In genomic region chr9:34988218-34989055, GRCh38 we compare ENCODE assay signal across 1 cellular context.
TF ChIP-seq lines count a peak whose summit lies in the region.

No MANE protein-coding gene starts in this region.

TF ChIP-seq in K562, 482 proteins besides CTCF, POLR2A, EP300 and RAD21 (continued from another document):
- TF ChIP-seq JUN (IDR thresholded peaks at IDR 0.05; ENCODE audit: borderline replicate concordance, low read depth, low read length) = no peak
- TF ChIP-seq JUN (CRISPR knock-in tag; IDR thresholded peaks at IDR 0.05; ENCODE audit: borderline replicate concordance) = no peak
- no peak for TF ChIP-seq PRMT5 (CRISPR knock-in tag; IDR thresholded peaks at IDR 0.05)
- no peak for TF ChIP-seq CBX5 (IDR thresholded peaks at IDR 0.05; ENCODE audit: borderline replicate concordance, low read depth)
- TF ChIP-seq BHLHE40 (IDR thresholded peaks at IDR 0.05; ENCODE audit: low read length) = no peak
- no peak for TF ChIP-seq SIN3B (IDR thresholded peaks at IDR 0.05; ENCODE audit: low read depth)
